In the genomic region with DNA sequence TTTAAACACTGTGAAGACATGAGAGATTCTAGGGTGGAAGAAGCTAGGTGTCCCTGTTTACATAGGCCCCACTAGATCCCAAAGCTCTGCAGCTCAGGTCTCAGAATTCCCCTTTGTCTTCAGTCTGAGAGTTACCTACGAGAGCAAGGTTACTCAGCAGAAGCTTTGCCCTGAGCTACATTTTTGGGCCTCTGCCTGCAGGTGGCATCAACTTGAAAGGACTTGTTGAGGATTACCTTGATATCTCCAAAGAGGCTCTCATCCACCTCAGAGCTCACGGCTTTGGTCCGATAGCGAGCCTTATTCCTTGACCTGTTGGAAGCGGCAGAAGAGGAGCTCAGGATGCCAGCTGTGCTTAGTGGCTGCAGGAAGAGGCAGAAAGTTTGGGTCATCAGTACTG, we compare ENCODE assay signal across 16 cellular contexts. TPM values are rescaled to one million over a fixed set of nuclear protein-coding genes. Genes with fewer than 3 reads are reported as not detected.
DNase-seq lines count a peak whose midpoint lies in the region; ATAC-seq and TF ChIP-seq lines count a peak whose summit lies in the region.
"Had no signal": no experiment of that assay in that cellular context is flagged by ENCODE, and none has a peak within 500 bp of the region (broad histone marks: within the 10 kb centered on the region; RNA-seq: fewer than 3 reads in every experiment).

No MANE protein-coding gene starts in this region.

- H3K4me3 ChIP-seq in breast epithelium: no peak overlapping the region
- H3K4me3 ChIP-seq: neural progenitor cell, thoracic aorta had no signal

- CTCF ChIA-PET in MCF 10A (lab: Yijun Ruan, JAX) (interaction anchor here (0.5 to 15.0 kb wide), 69 partner anchors 8 to 1393 kb away, joined by 3 to 1396 read pairs (median 5); partner anchors contain the start of genes DUSP23, FCRL6, PIGM and SLAMF8), HEK293T (lab: Yijun Ruan, JAX) (interaction anchor here (0.6 to 5.7 kb wide), 7 partner anchors 53 to 115 kb away, joined by 3 to 53 read pairs (median 5); partner anchors contain the start of gene DUSP23)

- TF ChIP-seq CTCF in MCF 10A (IDR thresholded peaks at IDR 0.05; ENCODE audit: unreplicated experiment): no peak
- TF ChIP-seq CTCF in breast epithelium (IDR thresholded peaks at IDR 0.05): no peak

- no peaks in the 10 kb centered on the region for H3K27me3 Mint-ChIP-seq in MCF 10A (ENCODE audit: insufficient read depth, unreplicated experiment)
- H3K27me3 Mint-ChIP-seq in dendritic cell treated with granulocyte-macrophage colony-stimulating factor and Interleukin-4, amounts not matched to agents 40 ng/mL and 50 ng/mL, for 4 days: no peaks in the 10 kb centered on the region

- POLR2A ChIA-PET in MCF 10A (lab: Yijun Ruan, JAX) (interaction anchor here (0.7 to 7.0 kb wide), 10 partner anchors 12 to 116 kb away, joined by 3 to 57 read pairs (median 4); partner anchors contain the start of gene DUSP23), HEK293T (lab: Yijun Ruan, JAX) (interaction anchor here (1.8 kb wide), 1 partner anchor 32 kb away, joined by 8 read pairs; the partner anchor contains the start of gene TAGLN2)

- no peaks in the 10 kb centered on the region for H3K4me1 ChIP-seq in breast epithelium
- H3K4me1 ChIP-seq: neural progenitor cell had no signal

- H3K27ac Mint-ChIP-seq in MCF 10A (ENCODE audit: low read depth, unreplicated experiment): no peak overlapping the region
- H3K27ac Mint-ChIP-seq in dendritic cell treated with granulocyte-macrophage colony-stimulating factor and Interleukin-4, amounts not matched to agents 40 ng/mL and 50 ng/mL, for 4 days: peak overlapping the region; percentile 11
- H3K27ac Mint-ChIP-seq in stimulated activated effector memory CD8-positive, alpha-beta T cell treated with anti-CD3 and anti-CD28 coated beads, Interleukin-12 subunit alpha, Interleukin-12 subunit beta, amount 100 ng/mL, for 72 hours: peak overlapping the region; percentile 35
- H3K27ac Mint-ChIP-seq: neural progenitor cell had no signal

- no peaks in the 10 kb centered on the region for H3K9me3 ChIP-seq in breast epithelium
- H3K9me3 ChIP-seq: thoracic aorta had no signal

- no peaks in the 10 kb centered on the region for H3K27me3 ChIP-seq in breast epithelium

- H3K27ac ChIP-seq in breast epithelium: no peak overlapping the region
- H3K27ac ChIP-seq: neural progenitor cell, thoracic aorta had no signal

- H3K36me3 ChIP-seq in breast epithelium: no peaks in the 10 kb centered on the region
- H3K36me3 ChIP-seq: neural progenitor cell, thoracic aorta had no signal

- H3K4me3 Mint-ChIP-seq in MCF 10A (ENCODE audit: unreplicated experiment): no peak overlapping the region
- no peak overlapping the region for H3K4me3 Mint-ChIP-seq in dendritic cell treated with granulocyte-macrophage colony-stimulating factor and Interleukin-4, amounts not matched to agents 40 ng/mL and 50 ng/mL, for 4 days
- no peak overlapping the region for H3K4me3 Mint-ChIP-seq in stimulated activated effector memory CD8-positive, alpha-beta T cell treated with anti-CD3 and anti-CD28 coated beads, Interleukin-12 subunit alpha, Interleukin-12 subunit beta, amount 100 ng/mL, for 72 hours
- H3K4me3 Mint-ChIP-seq: CD4-positive, CD25-positive, alpha-beta regulatory T cell; neural progenitor cell had no signal

- peaks cover 19% of the 10 kb centered on the region for H3K4me1 Mint-ChIP-seq in MCF 10A (ENCODE audit: insufficient read depth, unreplicated experiment)
- peaks cover 51% of the 10 kb centered on the region for H3K4me1 Mint-ChIP-seq in dendritic cell treated with granulocyte-macrophage colony-stimulating factor and Interleukin-4, amounts not matched to agents 40 ng/mL and 50 ng/mL, for 4 days (ENCODE audit: low read depth)
- H3K4me1 Mint-ChIP-seq in stimulated activated effector memory CD8-positive, alpha-beta T cell treated with anti-CD3 and anti-CD28 coated beads, Interleukin-12 subunit alpha, Interleukin-12 subunit beta, amount 100 ng/mL, for 72 hours: peaks cover 23% of the 10 kb centered on the region

- peak; percentile 53 for DNase-seq in MCF 10A (ENCODE audit: unreplicated experiment)
- DNase-seq in breast epithelium (ENCODE audit: low spot score in 2 of 2): no peak
- peak; percentile 86 for DNase-seq in NCI-H69 (lab: John Stamatoyannopoulos, UW)
- no peak for DNase-seq in stimulated activated effector memory CD8-positive, alpha-beta T cell treated with anti-CD3 and anti-CD28 coated beads, Interleukin-12 subunit alpha, Interleukin-12 subunit beta, amount 100 ng/mL, for 72 hours (ENCODE audit: low spot score in 2 of 2)
- no peak for DNase-seq in HEK293T (ENCODE audit: extremely low spot score)
- DNase-seq in NK-92 (lab: John Stamatoyannopoulos, UW; ENCODE audit: unreplicated experiment): no peak
- DNase-seq in KG1 (lab: John Stamatoyannopoulos, UW): no peak
- DNase-seq: activated CD4-positive, CD25-positive, alpha-beta regulatory T cell; glutamatergic neuron; left ventricle myocardium superior; NCI-H226 had no signal

- no peaks in the 10 kb centered on the region for H3K36me3 Mint-ChIP-seq in MCF 10A (ENCODE audit: insufficient read depth, unreplicated experiment)
- no peaks in the 10 kb centered on the region for H3K36me3 Mint-ChIP-seq in dendritic cell treated with granulocyte-macrophage colony-stimulating factor and Interleukin-4, amounts not matched to agents 40 ng/mL and 50 ng/mL, for 4 days (ENCODE audit: low read depth)
- H3K36me3 Mint-ChIP-seq in stimulated activated effector memory CD8-positive, alpha-beta T cell treated with anti-CD3 and anti-CD28 coated beads, Interleukin-12 subunit alpha, Interleukin-12 subunit beta, amount 100 ng/mL, for 72 hours: peaks cover 4% of the 10 kb centered on the region
- H3K36me3 Mint-ChIP-seq: CD4-positive, CD25-positive, alpha-beta regulatory T cell; neural progenitor cell had no signal

- TF ChIP-seq POLR2A in breast epithelium (IDR thresholded peaks at IDR 0.05): no peak

- intact Hi-C loops in MCF 10A (cut with micrococcal nuclease) (loop anchor here (2.0 kb wide), 1 partner anchor 44 kb away; no protein-coding TSS in a partner anchor), breast epithelium (cut with DNase I; ENCODE audit: low total_unique reads) (no loop called here)
- intact Hi-C loops in dendritic cell treated with granulocyte-macrophage colony-stimulating factor and Interleukin-4, amounts not matched to agents 40 ng/mL and 50 ng/mL, for 4 days (cut with micrococcal nuclease): loop anchor here (2.0 to 10.0 kb wide), 4 partner anchors 44 to 728 kb away; partner anchors contain the start of gene DUSP23

- no peaks in the 10 kb centered on the region for H3K9me3 Mint-ChIP-seq in MCF 10A (ENCODE audit: unreplicated experiment)
- no peaks in the 10 kb centered on the region for H3K9me3 Mint-ChIP-seq in dendritic cell treated with granulocyte-macrophage colony-stimulating factor and Interleukin-4, amounts not matched to agents 40 ng/mL and 50 ng/mL, for 4 days
- H3K9me3 Mint-ChIP-seq in stimulated activated effector memory CD8-positive, alpha-beta T cell treated with anti-CD3 and anti-CD28 coated beads, Interleukin-12 subunit alpha, Interleukin-12 subunit beta, amount 100 ng/mL, for 72 hours: no peaks in the 10 kb centered on the region
- H3K9me3 Mint-ChIP-seq: CD4-positive, CD25-positive, alpha-beta regulatory T cell; neural progenitor cell had no signal

- no TSS peak for BruUV-seq in MCF 10A (replicated peaks; lab: Mats Ljungman, UMichigan)

- no peak for ATAC-seq in stimulated activated effector memory CD8-positive, alpha-beta T cell treated with anti-CD3 and anti-CD28 coated beads, Interleukin-12 subunit alpha, Interleukin-12 subunit beta, amount 100 ng/mL, for 72 hours
- ATAC-seq: left ventricle myocardium superior had no signal

TF ChIP-seq in HEK293T, 16 proteins besides CTCF, POLR2A, EP300 and RAD21:
- TF ChIP-seq SP1 (IDR thresholded peaks at IDR 0.05): no peak
- TF ChIP-seq L3MBTL2 (conservative IDR thresholded peaks at IDR 0.05): no peak
- no peak for TF ChIP-seq ZNF384 (IDR thresholded peaks at IDR 0.05)
- no peak for TF ChIP-seq NFRKB (IDR thresholded peaks at IDR 0.05)
- TF ChIP-seq, protein P1, sequence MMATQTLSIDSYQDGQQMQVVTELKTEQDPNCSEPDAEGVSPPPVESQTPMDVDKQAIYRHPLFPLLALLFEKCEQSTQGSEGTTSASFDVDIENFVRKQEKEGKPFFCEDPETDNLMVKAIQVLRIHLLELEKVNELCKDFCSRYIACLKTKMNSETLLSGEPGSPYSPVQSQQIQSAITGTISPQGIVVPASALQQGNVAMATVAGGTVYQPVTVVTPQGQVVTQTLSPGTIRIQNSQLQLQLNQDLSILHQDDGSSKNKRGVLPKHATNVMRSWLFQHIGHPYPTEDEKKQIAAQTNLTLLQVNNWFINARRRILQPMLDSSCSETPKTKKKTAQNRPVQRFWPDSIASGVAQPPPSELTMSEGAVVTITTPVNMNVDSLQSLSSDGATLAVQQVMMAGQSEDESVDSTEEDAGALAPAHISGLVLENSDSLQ (IDR thresholded peaks at IDR 0.05): no peak
- TF ChIP-seq SUZ12 (IDR thresholded peaks at IDR 0.05): no peak

RNA-seq across cellular contexts. Expression of gene CFAP45, which starts 7.0 kb away (rescaled TPM):
- total RNA-seq in MCF 10A (2022) (0.32 and 0.40 TPM in 2 replicates), breast epithelium (1 to 10 TPM in 2 of 3 donors, under 1 TPM in 1; 0.80 to 2.6 (median 2.6) TPM)

RNA-seq across cellular contexts. Expression of gene VSIG8, which starts 30.5 kb away (rescaled TPM):
- total RNA-seq in MCF 10A (2022) (not detected in 2 replicates), breast epithelium (under 1 TPM in 2 of 3 donors, not detected in 1; 0.15 to 0.16 TPM)
- total RNA-seq: CD4-positive, CD25-positive, alpha-beta regulatory T cell; left ventricle myocardium superior; SK-MEL-5; thoracic aorta had no signal

RNA-seq across cellular contexts. Expression of gene TAGLN2, which starts 32.4 kb away (rescaled TPM):
- 464 and 483 TPM in 2 replicates for total RNA-seq in MCF 10A (2022)
- 100 to 1,000 TPM; 195 to 259 (median 231) TPM for total RNA-seq in breast epithelium

RNA-seq across cellular contexts. Expression of gene IGSF9, which starts 52.5 kb away (rescaled TPM):
- total RNA-seq in MCF 10A (2022): 0.25 and 0.44 TPM in 2 replicates
- total RNA-seq in breast epithelium: 1 to 10 TPM in 2 of 3 donors, not detected in 1; 5.9 to 8.0 TPM
- total RNA-seq: CD4-positive, CD25-positive, alpha-beta regulatory T cell; SK-MEL-5 had no signal

Comparison
In these comparisons a context has a peak if more than half of its experiments do, and no peak if none do; other contexts are left out.
1. DNase-seq: peak in MCF 10A (single experiment) and NCI-H69 (single experiment); none in breast epithelium (0 of 2), stimulated activated effector memory CD8-positive, alpha-beta T cell treated with anti-CD3 and anti-CD28 coated beads, Interleukin-12 subunit alpha, Interleukin-12 subunit beta, amount 100 ng/mL, for 72 hours (0 of 2), HEK293T (single experiment), NK-92 (single experiment) and KG1 (single experiment).